ENCODE assay signal across 8 cellular contexts in the genomic region with DNA sequence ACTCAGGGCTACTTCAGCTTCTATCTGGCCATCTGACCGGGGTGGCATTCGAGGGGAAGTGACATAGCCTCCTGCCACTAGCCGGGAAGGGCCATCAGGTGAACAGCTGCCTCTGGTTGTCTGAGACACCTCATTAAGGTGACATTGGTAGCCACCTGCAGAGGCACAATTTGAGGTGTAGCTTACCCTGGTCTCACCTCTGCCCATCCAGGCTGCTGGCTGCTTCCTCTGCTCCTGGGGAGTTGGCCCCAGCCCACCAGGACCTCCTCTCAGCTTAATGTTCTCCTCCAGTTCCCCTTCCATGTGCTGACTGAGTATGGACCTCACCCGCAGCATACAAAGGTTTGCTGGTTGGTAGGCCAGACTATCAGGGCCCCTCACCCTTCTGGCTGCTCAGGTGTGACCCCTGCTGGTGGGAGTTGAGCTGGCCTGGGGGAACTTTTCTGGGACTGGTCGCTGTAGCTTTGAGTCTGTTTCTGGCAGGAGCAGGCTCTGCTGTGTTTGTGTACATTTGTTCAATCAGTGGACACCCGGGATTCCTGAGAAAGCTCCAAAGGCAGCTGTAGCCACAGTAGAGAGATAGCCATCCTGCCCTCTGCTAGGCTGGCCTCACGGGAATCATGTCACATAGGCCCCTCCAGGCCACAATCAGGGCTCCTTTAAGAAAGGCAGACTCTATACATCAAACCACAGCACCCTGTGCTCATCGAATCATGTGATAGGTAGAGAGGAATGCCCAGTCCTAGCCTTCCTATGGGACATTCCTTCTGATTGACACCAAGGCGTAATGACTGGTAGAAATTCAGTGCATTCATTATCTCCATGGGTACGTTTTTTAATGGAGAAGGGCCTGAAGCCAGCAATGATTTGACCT.
DNase-seq lines count a peak whose midpoint lies in the region; ATAC-seq and TF ChIP-seq lines count a peak whose summit lies in the region.

No MANE protein-coding gene starts in this region.

- H3K4me1 ChIP-seq in neuronal stem cell (ENCODE audit: control insufficient read depth in 2 of 2, insufficient read depth in 1 of 2, low read depth in 1 of 2, low read length in 2 of 2): no peaks in the 10 kb centered on the region
- peaks cover 0 to 16% of the 10 kb centered on the region in 2 donors for H3K4me1 ChIP-seq in thoracic aorta (ENCODE audit: control insufficient read depth in 1 of 2, low read depth in 2 of 2)

- no peak overlapping the region for H2AFZ ChIP-seq in neuronal stem cell (ENCODE audit: low read length)

- H2BK5ac ChIP-seq in neuronal stem cell (ENCODE audit: low read length): no peak overlapping the region

- no peak overlapping the region for H3K23ac ChIP-seq in neuronal stem cell (ENCODE audit: low read depth, low read length, poor library complexity)

- H2BK12ac ChIP-seq in neuronal stem cell (ENCODE audit: low read length): peak overlapping the region; percentile 24

- H3K18ac ChIP-seq in neuronal stem cell (ENCODE audit: low read length): peak overlapping the region; percentile 15

- ATAC-seq in GM18868 (IDR thresholded peaks at IDR 0.05; ENCODE audit: unreplicated experiment) (peak; percentile 77), thoracic aorta (ENCODE audit: insufficient number of reproducible peaks, low FRiP score, low read depth) (no peak)

- TF ChIP-seq CTCF in fibroblast of pulmonary artery (IDR thresholded peaks at IDR 0.05; ENCODE audit: low read length, missing control alignments): peak; percentile 74
- TF ChIP-seq CTCF in thoracic aorta (IDR thresholded peaks at IDR 0.05): peak; percentile 68

- H3K14ac ChIP-seq in neuronal stem cell (ENCODE audit: low read length): no peak overlapping the region

- WGBS in neuronal stem cell (ENCODE audit: extremely low coverage in 2 of 2, insufficient read length in 2 of 2, insufficient replicate concordance in 1 of 2), 2 donors: no CpG with 5 or more reads among the region's 10 CpGs

- H4K91ac ChIP-seq in neuronal stem cell (ENCODE audit: low read depth, low read length, poor library complexity): no peak overlapping the region

- H3K9me3 ChIP-seq in neuronal stem cell (replicated peaks in 1 of 2; ENCODE audit: control insufficient read depth in 2 of 2, insufficient read depth in 1 of 2, low read depth in 1 of 2, low read length in 2 of 2) (no peaks in the 10 kb centered on the region), thoracic aorta (no peaks in the 10 kb centered on the region)

- no peak overlapping the region for H3K4me2 ChIP-seq in neuronal stem cell (ENCODE audit: insufficient read depth, low read length, poor library complexity, severe bottlenecking)

- no peak overlapping the region for H2BK15ac ChIP-seq in neuronal stem cell (ENCODE audit: low read length)

- H3K27ac ChIP-seq in neuronal stem cell (replicated peaks; ENCODE audit: low read length) (no peak overlapping the region), thoracic aorta (no peak overlapping the region)

- H2BK120ac ChIP-seq in neuronal stem cell (ENCODE audit: low read depth, low read length): no peak overlapping the region

- H3K27me3 ChIP-seq in neuronal stem cell (ENCODE audit: control insufficient read depth in 3 of 3, insufficient read depth in 3 of 3, low read depth in 1 of 3, low read length in 3 of 3) (no peaks in the 10 kb centered on the region), thoracic aorta (replicated peaks; ENCODE audit: insufficient read depth) (no peaks in the 10 kb centered on the region)

- H3K79me1 ChIP-seq in neuronal stem cell (ENCODE audit: low read depth, low read length): no peaks in the 10 kb centered on the region

- no peak overlapping the region for H3K4me3 ChIP-seq in fibroblast of pulmonary artery (replicated peaks; ENCODE audit: low read depth, low read length)
- no peak overlapping the region for H3K4me3 ChIP-seq in neuronal stem cell (ENCODE audit: low read length in 2 of 2)
- H3K4me3 ChIP-seq in thoracic aorta: no peak overlapping the region

- H2AK5ac ChIP-seq in neuronal stem cell (ENCODE audit: low read depth, low read length): peak overlapping the region; percentile 67

- H3K4ac ChIP-seq in neuronal stem cell (ENCODE audit: low read length): no peak overlapping the region

- H3K36me3 ChIP-seq in neuronal stem cell (replicated peaks in 1 of 2; ENCODE audit: control insufficient read depth in 2 of 2, insufficient read depth in 2 of 2, low read length in 2 of 2): no peaks in the 10 kb centered on the region
- H3K36me3 ChIP-seq in thoracic aorta: no peaks in the 10 kb centered on the region

- DNase-seq in AG08396 (ENCODE audit: low spot score): peak; percentile 37
- DNase-seq in NOMO-1 (lab: John Stamatoyannopoulos, UW; ENCODE audit: unreplicated experiment in 2 of 2): peak; percentile 38 to 55
- DNase-seq in activated T-cell treated with anti-CD3 and anti-CD28 coated beads, Interleukin-2, amount 50 U/mL, for 1 hour: peak; percentile 74
- DNase-seq in fibroblast of pulmonary artery (ENCODE audit: low read depth): peak; percentile 49
- peak; percentile 54 for DNase-seq in neuronal stem cell (ENCODE audit: low spot score)
- no peak for DNase-seq in thoracic aorta (ENCODE audit: low spot score)
- DNase-seq in NCI-H2029 (lab: John Stamatoyannopoulos, UW): no peak

- H3K9ac ChIP-seq in neuronal stem cell (ENCODE audit: low read depth, low read length, poor library complexity): no peak overlapping the region

- no peak overlapping the region for H4K8ac ChIP-seq in neuronal stem cell (ENCODE audit: low read depth, low read length)

Comparison
In these comparisons a context has a peak if more than half of its experiments do, and no peak if none do; other contexts are left out.
1. DNase-seq: peak in AG08396 (single experiment), NOMO-1 (2 of 2), activated T-cell treated with anti-CD3 and anti-CD28 coated beads, Interleukin-2, amount 50 U/mL, for 1 hour (single experiment), fibroblast of pulmonary artery (single experiment) and neuronal stem cell (single experiment); none in thoracic aorta (single experiment) and NCI-H2029 (single experiment).